ENCODE assay signal across 9 cellular contexts in genomic region chr4:70613893-70614572, GRCh38. TPM values are rescaled to one million over a fixed set of nuclear protein-coding genes. Genes with fewer than 3 reads are reported as not detected.
DNase-seq lines count a peak whose midpoint lies in the region; ATAC-seq, FAIRE-seq and TF ChIP-seq lines count a peak whose summit lies in the region.
"Had no signal": no experiment of that assay in that cellular context is flagged by ENCODE, and none has a peak within 500 bp of the region (broad histone marks: within the 10 kb centered on the region; RNA-seq: fewer than 3 reads in every experiment).

No MANE protein-coding gene starts in this region.

- H3K27ac Mint-ChIP-seq in nephron, result peak overlapping the region; percentile 75 to 87 (median 82)
- H3K27ac Mint-ChIP-seq: activated naive CD8-positive, alpha-beta T cell had no signal

- H3K36me3 Mint-ChIP-seq in nephron (ENCODE audit: low read depth), result no peaks in the 10 kb centered on the region
- H3K36me3 Mint-ChIP-seq: activated naive CD8-positive, alpha-beta T cell had no signal

- H3K4me1 ChIP-seq in ascending aorta, result no peaks in the 10 kb centered on the region
- H3K4me1 ChIP-seq in SJCRH30, result no peaks in the 10 kb centered on the region

- DNase-seq in GM18507 (ENCODE audit: extremely low spot score, insufficient read length, low read depth), result no peak
- no peak for DNase-seq in ascending aorta (ENCODE audit: low spot score in 2 of 2)
- DNase-seq in activated CD8-positive, alpha-beta memory T cell treated with anti-CD3 and anti-CD28 coated beads, Interleukin-2, amount 50 U/mL, for 48 hours, result no peak
- no peak for DNase-seq in GDM1 (lab: John Stamatoyannopoulos, UW)
- DNase-seq in pons (ENCODE audit: low spot score), result no peak
- no peak for DNase-seq in SJCRH30

- H3K27me3 ChIP-seq in ascending aorta (no peaks in the 10 kb centered on the region), SJCRH30 (peaks cover 10% of the 10 kb centered on the region; the same call in 1 of the 2 replicates)

- no peaks in the 10 kb centered on the region for H3K36me3 ChIP-seq in ascending aorta
- no peaks in the 10 kb centered on the region for H3K36me3 ChIP-seq in SJCRH30

- H3K27me3 Mint-ChIP-seq in nephron (ENCODE audit: low read depth), result peaks cover 6% of the 10 kb centered on the region

- H3K4me3 Mint-ChIP-seq in nephron, result peak overlapping the region in 2 of 3 experiments; percentile 5 to 33
- H3K4me3 Mint-ChIP-seq: activated naive CD8-positive, alpha-beta T cell had no signal

- no peak overlapping the region for H3K27ac ChIP-seq in ascending aorta
- H3K27ac ChIP-seq in SJCRH30, result no peak overlapping the region

- TF ChIP-seq CTCF in ascending aorta (IDR thresholded peaks at IDR 0.05) (no peak), nephron (IDR thresholded peaks at IDR 0.05; ENCODE audit: unreplicated experiment in 3 of 3) (no peak)

- peak overlapping the region; percentile 5 to 11 for H3K4me3 ChIP-seq in ascending aorta
- H3K4me3 ChIP-seq in SJCRH30, result no peak overlapping the region

- intact Hi-C loops in ascending aorta (cut with DNase I), result no loop called here

- peaks cover 17% of the 10 kb centered on the region for H3K4me1 Mint-ChIP-seq in nephron

- peak; percentile 71 for FAIRE-seq in GM18507 (lab: Jason Lieb, UNC)

- H3K9me3 Mint-ChIP-seq in nephron, result no peaks in the 10 kb centered on the region

- peak; percentile 28 for ATAC-seq in HG02678 (IDR thresholded peaks at IDR 0.05; ENCODE audit: unreplicated experiment)

- H3K9me3 ChIP-seq in ascending aorta, result no peaks in the 10 kb centered on the region
- H3K9me3 ChIP-seq in SJCRH30 (replicated peaks), result no peaks in the 10 kb centered on the region

RNA-seq across cellular contexts. Expression of gene ENAM, which starts 14.5 kb away (rescaled TPM):
- not detected for total RNA-seq in ascending aorta
- not detected in 2 replicates for total RNA-seq in SJCRH30 (2014; rRNA removed; shearing (Covaris generic))

RNA-seq across cellular contexts. Expression of gene AMBN, which starts 22.0 kb away (rescaled TPM):
- not detected for total RNA-seq in ascending aorta
- 0.10 TPM in 1 of 2 replicates, not detected in the other for total RNA-seq in SJCRH30 (2014; rRNA removed; shearing (Covaris generic))

RNA-seq across cellular contexts. Expression of gene JCHAIN, which starts 52.3 kb away (rescaled TPM):
- total RNA-seq in ascending aorta, result 4.0 TPM
- not detected in 2 replicates for total RNA-seq in SJCRH30 (2014; rRNA removed; shearing (Covaris generic))
